8 cellular contexts compared by ENCODE assay signal in genomic region chr16:83895243-83895642, GRCh38.
"Had no signal": no experiment of that assay in that cellular context is flagged by ENCODE, and none has a peak within 500 bp of the region (broad histone marks: within the 10 kb centered on the region; RNA-seq: fewer than 3 reads in every experiment).

No MANE protein-coding gene starts in this region.

- ATAC-seq: HCT116 had no signal

- H3K27ac ChIP-seq: GM23248 had no signal

- H3K9ac ChIP-seq: GM23248 had no signal

- FAIRE-seq: HTR-8/SVneo had no signal

- H3K4me3 ChIP-seq: GM23248, HAP-1 had no signal

- DNase-seq: GM23248, GOT3, H7, HFFc6, KG1 had no signal

- H2AFZ ChIP-seq: GM23248 had no signal

- H3K36me3 ChIP-seq: HAP-1 had no signal
